Comparison of ENCODE assay signal across 27 cellular contexts in genomic region chr6:70353343-70353913, GRCh38. TPM values are rescaled to one million over a fixed set of nuclear protein-coding genes. Genes with fewer than 3 reads are reported as not detected.
"Had no signal": no experiment of that assay in that cellular context is flagged by ENCODE, and none has a peak within 500 bp of the region (broad histone marks: within the 10 kb centered on the region; RNA-seq: fewer than 3 reads in every experiment).

No MANE protein-coding gene starts in this region.

- DNase-seq: activated CD4-positive, alpha-beta memory T cell treated with anti-CD3 and anti-CD28 coated beads for 36 hours; activated CD4-positive, alpha-beta T cell treated with anti-CD3 and anti-CD28 coated beads for 48 hours; activated CD4-positive, CD25-positive, alpha-beta regulatory T cell; activated gamma-delta T cell treated with Interleukin-2 at 50 U/mL for 16 hours; activated T-cell treated with anti-CD3 and anti-CD28 coated beads for 4 hours; effector memory CD8-positive, alpha-beta T cell; esophagus squamous epithelium; gastrocnemius medialis; head of caudate nucleus; hypothalamus; left cardiac atrium; ovary; stimulated activated CD4-positive, alpha-beta T cell treated with anti-CD3 and anti-CD28 coated beads, Interleukin-4, amount 100 ng/mL, for 24 hours; stimulated activated naive CD8-positive, alpha-beta T cell treated with anti-CD3 and anti-CD28 coated beads, Interleukin-15, Interleukin-2, amounts not matched to agents 100 U/mL and 50 U/mL, for 24 hours; upper lobe of left lung had no signal

- H3K27ac ChIP-seq: esophagus squamous epithelium, gastrocnemius medialis, neutrophil, ovary, prostate gland, right atrium auricular region, upper lobe of left lung had no signal

- H3K36me3 ChIP-seq: esophagus squamous epithelium, gastrocnemius medialis, neutrophil, ovary, prostate gland, right atrium auricular region, upper lobe of left lung had no signal

- H3K27ac Mint-ChIP-seq: activated CD4-positive, alpha-beta memory T cell treated with anti-CD3 and anti-CD28 coated beads for 36 hours; activated naive CD8-positive, alpha-beta T cell; effector memory CD8-positive, alpha-beta T cell; memory B cell; nephron; T-helper 1 cell treated with Interleukin-12 subunit alpha and Interleukin-12 subunit beta and Interleukin-4 antibody, amounts not matched to agents 30 μg/mL and 1 μg/mL, for 36 hours had no signal

- H3K9me3 Mint-ChIP-seq: activated CD4-positive, alpha-beta memory T cell treated with anti-CD3 and anti-CD28 coated beads for 36 hours; central memory CD8-positive, alpha-beta T cell; effector memory CD8-positive, alpha-beta T cell; memory B cell; nephron; T-helper 1 cell treated with Interleukin-12 subunit alpha and Interleukin-12 subunit beta and Interleukin-4 antibody, amounts not matched to agents 30 μg/mL and 1 μg/mL, for 36 hours had no signal

- H3K36me3 Mint-ChIP-seq: activated CD4-positive, alpha-beta memory T cell treated with anti-CD3 and anti-CD28 coated beads for 36 hours; activated naive CD8-positive, alpha-beta T cell; memory B cell had no signal

- H3K4me1 Mint-ChIP-seq: central memory CD8-positive, alpha-beta T cell; memory B cell; nephron had no signal

- H3K4me3 ChIP-seq: esophagus squamous epithelium, gastrocnemius medialis, ovary, prostate gland, right atrium auricular region, upper lobe of left lung had no signal

- H3K27me3 ChIP-seq: esophagus squamous epithelium, gastrocnemius medialis, neutrophil, ovary, right atrium auricular region, upper lobe of left lung had no signal

- H3K27me3 Mint-ChIP-seq: activated CD4-positive, alpha-beta memory T cell treated with anti-CD3 and anti-CD28 coated beads for 36 hours; activated naive CD8-positive, alpha-beta T cell; central memory CD8-positive, alpha-beta T cell; effector memory CD8-positive, alpha-beta T cell; memory B cell had no signal

- H3K4me3 Mint-ChIP-seq: activated CD4-positive, alpha-beta memory T cell treated with anti-CD3 and anti-CD28 coated beads for 36 hours; activated naive CD8-positive, alpha-beta T cell; central memory CD8-positive, alpha-beta T cell; effector memory CD8-positive, alpha-beta T cell; memory B cell; nephron; T-helper 1 cell treated with Interleukin-12 subunit alpha and Interleukin-12 subunit beta and Interleukin-4 antibody, amounts not matched to agents 30 μg/mL and 1 μg/mL, for 36 hours had no signal

- H3K4me1 ChIP-seq: esophagus squamous epithelium, gastrocnemius medialis, prostate gland, right atrium auricular region, upper lobe of left lung had no signal

- H3K9me3 ChIP-seq: esophagus squamous epithelium, gastrocnemius medialis, neutrophil, ovary, prostate gland, right atrium auricular region, upper lobe of left lung had no signal

- ATAC-seq: effector memory CD8-positive, alpha-beta T cell; gastrocnemius medialis; stimulated activated naive CD8-positive, alpha-beta T cell treated with anti-CD3 and anti-CD28 coated beads, Interleukin-15, Interleukin-2, amounts not matched to agents 100 U/mL and 50 U/mL, for 24 hours had no signal

- FAIRE-seq: astrocyte, colon had no signal

RNA-seq across cellular contexts. Expression of gene COL9A1, which starts 50.5 kb away (rescaled TPM):
- total RNA-seq: activated CD4-positive, alpha-beta memory T cell treated with anti-CD3 and anti-CD28 coated beads for 36 hours; dermis microvascular lymphatic vessel endothelial cell; gastrocnemius medialis; subcutaneous adipose tissue had no signal
